In genomic region chr12:55965941-55966407, GRCh38 we compare ENCODE assay signal across 7 cellular contexts. TPM values are rescaled to one million over a fixed set of nuclear protein-coding genes. Genes with fewer than 3 reads are reported as not detected.
DNase-seq lines count a peak whose midpoint lies in the region; TF ChIP-seq lines count a peak whose summit lies in the region.

TSS of gene PMEL (minus strand) at chr12:55966042. CDS start at chr12:55966011, 31 bp downstream.

- H4K20me1 ChIP-seq in fibroblast of lung (ENCODE audit: control insufficient read depth, extremely low read depth, insufficient read depth, low read length), result no peaks in the 10 kb centered on the region

- peaks cover 24% of the 10 kb centered on the region for H3K79me2 ChIP-seq in fibroblast of lung (ENCODE audit: control insufficient read depth, insufficient read depth, low read length)

- peak within 1 kb of the TSS; percentile 87 for H3K4me2 ChIP-seq in fibroblast of lung (ENCODE audit: extremely low read depth, insufficient read depth, low read length)

- no peaks in the 10 kb centered on the region for H3K27me3 ChIP-seq in H7 (ENCODE audit: control insufficient read depth, insufficient read depth, low read length)
- H3K27me3 ChIP-seq in fibroblast of lung (ENCODE audit: control insufficient read depth, insufficient read depth, low read length), result no peaks in the 10 kb centered on the region
- H3K27me3 ChIP-seq in neuron (ENCODE audit: insufficient read depth, low read length), result no peaks in the 10 kb centered on the region

- H3K36me3 ChIP-seq in H7 (replicated peaks; ENCODE audit: control insufficient read depth, insufficient read depth, low read length) (peaks cover 8% of the 10 kb centered on the region), fibroblast of lung (ENCODE audit: control insufficient read depth, insufficient read depth, low read length) (no peaks in the 10 kb centered on the region), neuron (ENCODE audit: insufficient read depth, low read length) (peaks cover 28% of the 10 kb centered on the region)

- H3K4me3 ChIP-seq in H7 (ENCODE audit: insufficient read depth, low read depth, low read length), result peak within 1 kb of the TSS; percentile 55
- peak within 1 kb of the TSS; percentile 64 to 90 (median 81) for H3K4me3 ChIP-seq in fibroblast of lung (replicated peaks in 1 of 4; ENCODE audit: control extremely low read depth in 1 of 4, insufficient read depth in 1 of 4, low read depth in 3 of 4, low read length in 4 of 4)
- H3K4me3 ChIP-seq in neuron (ENCODE audit: low read length), result peak within 1 kb of the TSS; percentile 88

- TF ChIP-seq CTCF in fibroblast of lung (conservative IDR thresholded peaks at IDR 0.05 in 1 of 2, IDR thresholded peaks at IDR 0.05 in 1 of 2; ENCODE audit: low read depth in 1 of 2, low read length in 2 of 2), result no peak

- H3K27ac ChIP-seq in fibroblast of lung (ENCODE audit: insufficient read depth, low read length), result peak within 1 kb of the TSS; percentile 85

- peak within 1 kb of the TSS; percentile 45 for H2AFZ ChIP-seq in fibroblast of lung (ENCODE audit: low read length)
- H2AFZ ChIP-seq in neuron (ENCODE audit: low read depth, low read length), result peak within 1 kb of the TSS; percentile 93

- H3K4me1 ChIP-seq in fibroblast of lung (ENCODE audit: control insufficient read depth, extremely low read depth, insufficient read depth, low read length) (peaks cover 9% of the 10 kb centered on the region), neuron (ENCODE audit: insufficient read depth, low read length) (peaks cover 26% of the 10 kb centered on the region)

- DNase-seq in H7 (peak; percentile 81), SK-N-DZ (ENCODE audit: low spot score) (peak; percentile 59), fibroblast of lung (ENCODE audit: low read depth in 2 of 2) (no peak), SIG-M5 treated with dmso at 0.1 percent for 504 hours (lab: John Stamatoyannopoulos, UW; ENCODE audit: unreplicated experiment) (no peak), DMS79 (lab: John Stamatoyannopoulos, UW) (no peak)
- no peak for DNase-seq in stimulated activated CD4-positive, alpha-beta T cell treated with anti-CD3 and anti-CD28 coated beads, Interleukin-2, amount 100 ng/mL, for 24 hours

- H3K9ac ChIP-seq in fibroblast of lung (ENCODE audit: insufficient read depth, low read length), result peak within 1 kb of the TSS; percentile 79

- no peaks in the 10 kb centered on the region for H3K9me3 ChIP-seq in fibroblast of lung (ENCODE audit: control insufficient read depth, insufficient read depth, low read depth, low read length)
- H3K9me3 ChIP-seq in neuron (ENCODE audit: low read length), result no peaks in the 10 kb centered on the region

RNA-seq across cellular contexts. Expression of gene PMEL, which starts in this region (rescaled TPM):
- 28.4 and 38.1 TPM in 2 replicates for total RNA-seq in H7 (2014; rRNA removed; shearing (Covaris generic))
- polyA plus RNA-seq in SK-N-DZ (2014; cell fraction: cytosol; rRNA removed), result 71.4 and 76.3 TPM in 2 replicates
- 111 and 118 TPM in 2 replicates for polyA plus RNA-seq in SK-N-DZ (2014; cell fraction: nucleus; rRNA removed)
- 0.26 and 0.50 TPM in 2 replicates for total RNA-seq in fibroblast of lung
- 0.41 and 0.84 TPM in 2 replicates for polyA plus RNA-seq in fibroblast of lung
- 0.25 and 0.86 TPM in 2 replicates for polyA plus RNA-seq in fibroblast of lung (2012)
- 6.1 TPM in 1 of 2 replicates, not detected in the other for polyA minus RNA-seq in fibroblast of lung (ENCODE audit: low replicate concordance)

Comparison
In these comparisons a context has a peak if more than half of its experiments do, and no peak if none do; other contexts are left out.
1. RNA of gene PMEL (total RNA-seq): 28.4 to 38.1 TPM in H7; 0.26 to 0.50 TPM in fibroblast of lung; every median in the first group is over 10 times any median in the second.
2. DNase-seq: peak in H7 (single experiment) and SK-N-DZ (single experiment); none in fibroblast of lung (0 of 2), SIG-M5 treated with dmso at 0.1 percent for 504 hours (single experiment), DMS79 (single experiment) and stimulated activated CD4-positive, alpha-beta T cell treated with anti-CD3 and anti-CD28 coated beads, Interleukin-2, amount 100 ng/mL, for 24 hours (0 of 2).
3. Peak in every context shown above with its lines, with median percentiles within 50 percentile points of each other: H3K4me3 ChIP-seq.